In genomic region chr3:35296944-35297343, GRCh38 we compare ENCODE assay signal across 6 cellular contexts.
DNase-seq lines count a peak whose midpoint lies in the region; ATAC-seq and TF ChIP-seq lines count a peak whose summit lies in the region.
"Not testable (repeated sequence)": the region's sequence is repeated elsewhere in the genome, so short reads cannot be mapped to it uniquely, and the experiment has no call there.

No MANE protein-coding gene starts in this region.

- H3K4me2 ChIP-seq in BLaER1 treated with 17β-estradiol and CSF1 and Interleukin-3, amounts not matched to agents 10 nM and 100 nM, result peak overlapping the region; percentile 4 to 65 (median 57); a peak in 17 of 22 replicates
- H3K4me2 ChIP-seq in OCI-LY1 (ENCODE audit: low read length), result peak overlapping the region; percentile 32; the same call in 1 of the 2 replicates

- peaks cover 16% of the 10 kb centered on the region for H3K27me3 Mint-ChIP-seq in activated CD4-positive, alpha-beta T cell treated with anti-CD3 and anti-CD28 coated beads for 36 hours
- H3K27me3 Mint-ChIP-seq in activated naive CD8-positive, alpha-beta T cell treated with anti-CD3 and anti-CD28 coated beads for 36 hours, result peaks cover 32% of the 10 kb centered on the region

- H3K27ac ChIP-seq in BLaER1 treated with 17β-estradiol and CSF1 and Interleukin-3, amounts not matched to agents 10 nM and 100 nM, result peak overlapping the region in 7 of 11 experiments; percentile 18 to 78 (median 72); a peak in 12 of 22 replicates
- H3K27ac ChIP-seq in HL-60 (replicated peaks) (peak overlapping the region; percentile 78), OCI-LY1 (ENCODE audit: low read depth, low read length, poor library complexity, severe bottlenecking) (peak overlapping the region; percentile 88)

- H3F3A ChIP-seq in OCI-LY1 (ENCODE audit: insufficient read depth, low read length), result not testable (repeated sequence)

- not testable (repeated sequence) for H3K9me3 Mint-ChIP-seq in activated CD4-positive, alpha-beta T cell treated with anti-CD3 and anti-CD28 coated beads for 36 hours (ENCODE audit: low read depth)
- peaks cover 10% of the 10 kb centered on the region for H3K9me3 Mint-ChIP-seq in activated naive CD8-positive, alpha-beta T cell treated with anti-CD3 and anti-CD28 coated beads for 36 hours

- TF ChIP-seq CTCF in HL-60 (IDR thresholded peaks at IDR 0.05; ENCODE audit: insufficient read depth, low read length); OCI-LY1 (IDR thresholded peaks at IDR 0.05; ENCODE audit: low read length): not testable (repeated sequence)

- not testable (repeated sequence) for H3K4me3 ChIP-seq in BLaER1 treated with 17β-estradiol and CSF1 and Interleukin-3, amounts not matched to agents 10 nM and 100 nM; HL-60 (replicated peaks; ENCODE audit: insufficient read depth, low read length); OCI-LY1 (ENCODE audit: low read depth, low read length, poor library complexity, severe bottlenecking)

- not testable (repeated sequence) for H3K79me2 ChIP-seq in OCI-LY1 (ENCODE audit: insufficient read depth, low read length)

- peak; percentile 8 for ATAC-seq in activated CD4-positive, alpha-beta T cell treated with anti-CD3 and anti-CD28 coated beads for 36 hours

- not testable (repeated sequence) for H3K36me3 Mint-ChIP-seq in activated CD4-positive, alpha-beta T cell treated with anti-CD3 and anti-CD28 coated beads for 36 hours (ENCODE audit: low read depth); activated naive CD8-positive, alpha-beta T cell treated with anti-CD3 and anti-CD28 coated beads for 36 hours

- H3K4me1 ChIP-seq in BLaER1 treated with 17β-estradiol and CSF1 and Interleukin-3, amounts not matched to agents 10 nM and 100 nM, result peaks cover 17 to 34% (median 29%) of the 10 kb centered on the region in 10 experiments
- peaks cover 46% of the 10 kb centered on the region for H3K4me1 ChIP-seq in OCI-LY1 (ENCODE audit: insufficient read depth, low read length, severe bottlenecking)

- H3K9me2 ChIP-seq in OCI-LY1 (ENCODE audit: low read depth, low read length), result not testable (repeated sequence)

- DNase-seq in HL-60 (ENCODE audit: low read depth in 1 of 2, low spot score in 1 of 2) (peak in 1 of 2 experiments; percentile 26), MV-4-11 (lab: John Stamatoyannopoulos, UW) (peak; percentile 49)
- not testable (repeated sequence) for DNase-seq in activated CD4-positive, alpha-beta T cell treated with anti-CD3 and anti-CD28 coated beads for 36 hours
- DNase-seq in activated naive CD8-positive, alpha-beta T cell treated with anti-CD3 and anti-CD28 coated beads for 36 hours, result peak; percentile 1

- intact Hi-C loops in activated CD4-positive, alpha-beta T cell treated with anti-CD3 and anti-CD28 coated beads for 36 hours (cut with DNase I, micrococcal nuclease), result loop anchor here in 1 of 2 experiments (5.0 kb wide), 1 partner anchor 1240 kb away; no protein-coding TSS in a partner anchor

- not testable (repeated sequence) for H3K36me3 ChIP-seq in BLaER1 treated with 17β-estradiol and CSF1 and Interleukin-3, amounts not matched to agents 10 nM and 100 nM; OCI-LY1 (ENCODE audit: insufficient read depth, low read length)

- peak overlapping the region; percentile 32; the same call in 1 of the 2 replicates for H2AFZ ChIP-seq in OCI-LY1 (ENCODE audit: low read length)

- H3K4me1 Mint-ChIP-seq in activated CD4-positive, alpha-beta T cell treated with anti-CD3 and anti-CD28 coated beads for 36 hours, result peaks cover 12% of the 10 kb centered on the region
- peaks cover 10% of the 10 kb centered on the region for H3K4me1 Mint-ChIP-seq in activated naive CD8-positive, alpha-beta T cell treated with anti-CD3 and anti-CD28 coated beads for 36 hours

- H3K9me3 ChIP-seq in BLaER1 treated with 17β-estradiol and CSF1 and Interleukin-3, amounts not matched to agents 10 nM and 100 nM (replicated peaks in 1 of 11); OCI-LY1 (ENCODE audit: low read length): not testable (repeated sequence)

- not testable (repeated sequence) for H4K20me1 ChIP-seq in BLaER1 treated with 17β-estradiol and CSF1 and Interleukin-3, amounts not matched to agents 10 nM and 100 nM; OCI-LY1 (ENCODE audit: insufficient read depth, low read length)

- H3K27me3 ChIP-seq in BLaER1 treated with 17β-estradiol and CSF1 and Interleukin-3, amounts not matched to agents 10 nM and 100 nM; HL-60 (ENCODE audit: insufficient read depth, poor library complexity, severe bottlenecking); OCI-LY1 (ENCODE audit: insufficient read depth, low read length): not testable (repeated sequence)

- POLR2A ChIA-PET in activated CD4-positive, alpha-beta T cell treated with anti-CD3 and anti-CD28 coated beads for 36 hours (lab: Charles Lee), result not testable (repeated sequence)

- CTCF ChIA-PET in activated CD4-positive, alpha-beta T cell treated with anti-CD3 and anti-CD28 coated beads for 36 hours (lab: Charles Lee), result not testable (repeated sequence)

- not testable (repeated sequence) for H3K27ac Mint-ChIP-seq in activated CD4-positive, alpha-beta T cell treated with anti-CD3 and anti-CD28 coated beads for 36 hours; activated naive CD8-positive, alpha-beta T cell treated with anti-CD3 and anti-CD28 coated beads for 36 hours

- H3K4me3 Mint-ChIP-seq in activated CD4-positive, alpha-beta T cell treated with anti-CD3 and anti-CD28 coated beads for 36 hours; activated naive CD8-positive, alpha-beta T cell treated with anti-CD3 and anti-CD28 coated beads for 36 hours: not testable (repeated sequence)

- peak overlapping the region in 4 of 11 experiments; percentile 7 to 52 (median 36); a peak in 4 of 22 replicates for H3K9ac ChIP-seq in BLaER1 treated with 17β-estradiol and CSF1 and Interleukin-3, amounts not matched to agents 10 nM and 100 nM
- H3K9ac ChIP-seq in OCI-LY1 (ENCODE audit: low read length), result not testable (repeated sequence)
